In the genomic region with DNA sequence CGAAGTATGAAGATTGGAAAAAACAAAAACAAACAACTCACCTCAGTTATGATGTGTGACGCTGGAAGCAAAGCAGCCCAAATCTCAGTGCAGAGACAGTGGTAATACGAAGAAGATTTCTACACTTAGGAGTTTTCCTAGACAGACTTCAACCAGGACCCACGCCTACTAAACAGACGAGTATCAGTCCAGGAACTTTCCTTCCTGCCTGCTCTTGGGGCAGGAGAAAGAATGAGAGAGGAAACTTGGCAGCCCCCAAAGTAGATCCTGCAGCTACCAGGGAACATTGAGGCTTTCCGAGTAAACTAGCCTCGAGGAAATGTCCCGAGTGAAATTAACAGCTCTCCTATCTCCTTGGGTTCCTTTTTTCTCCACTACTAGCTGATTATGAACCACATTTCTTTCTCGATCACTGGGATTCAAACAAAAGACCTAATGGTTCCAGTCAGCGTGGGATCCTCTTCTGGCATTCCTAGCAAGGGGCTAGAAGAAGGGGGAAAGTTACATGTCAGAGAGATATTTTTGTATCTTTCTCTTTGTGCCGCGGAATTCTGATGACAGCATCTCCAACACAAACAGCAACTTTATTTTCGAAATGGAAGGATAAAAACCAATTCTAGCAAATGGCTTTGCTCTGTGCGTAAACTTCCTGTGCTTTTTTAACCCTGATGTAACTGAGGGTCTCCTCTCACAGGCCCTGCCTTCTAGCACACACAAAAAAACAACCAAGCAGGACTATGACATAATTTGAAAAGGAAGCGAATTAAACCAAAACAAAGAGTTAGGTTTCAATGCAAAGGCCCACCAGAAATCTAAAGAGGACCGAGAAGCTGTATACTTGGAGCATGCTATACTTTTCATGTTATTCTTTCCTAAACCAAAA, we compare ENCODE assay signal across 1 cellular context.
TF ChIP-seq lines count a peak whose summit lies in the region.

No MANE protein-coding gene starts in this region.

TF ChIP-seq in GM23338, 12 proteins besides CTCF, POLR2A, EP300 and RAD21 (continued from another document):
- TF ChIP-seq, protein P1, sequence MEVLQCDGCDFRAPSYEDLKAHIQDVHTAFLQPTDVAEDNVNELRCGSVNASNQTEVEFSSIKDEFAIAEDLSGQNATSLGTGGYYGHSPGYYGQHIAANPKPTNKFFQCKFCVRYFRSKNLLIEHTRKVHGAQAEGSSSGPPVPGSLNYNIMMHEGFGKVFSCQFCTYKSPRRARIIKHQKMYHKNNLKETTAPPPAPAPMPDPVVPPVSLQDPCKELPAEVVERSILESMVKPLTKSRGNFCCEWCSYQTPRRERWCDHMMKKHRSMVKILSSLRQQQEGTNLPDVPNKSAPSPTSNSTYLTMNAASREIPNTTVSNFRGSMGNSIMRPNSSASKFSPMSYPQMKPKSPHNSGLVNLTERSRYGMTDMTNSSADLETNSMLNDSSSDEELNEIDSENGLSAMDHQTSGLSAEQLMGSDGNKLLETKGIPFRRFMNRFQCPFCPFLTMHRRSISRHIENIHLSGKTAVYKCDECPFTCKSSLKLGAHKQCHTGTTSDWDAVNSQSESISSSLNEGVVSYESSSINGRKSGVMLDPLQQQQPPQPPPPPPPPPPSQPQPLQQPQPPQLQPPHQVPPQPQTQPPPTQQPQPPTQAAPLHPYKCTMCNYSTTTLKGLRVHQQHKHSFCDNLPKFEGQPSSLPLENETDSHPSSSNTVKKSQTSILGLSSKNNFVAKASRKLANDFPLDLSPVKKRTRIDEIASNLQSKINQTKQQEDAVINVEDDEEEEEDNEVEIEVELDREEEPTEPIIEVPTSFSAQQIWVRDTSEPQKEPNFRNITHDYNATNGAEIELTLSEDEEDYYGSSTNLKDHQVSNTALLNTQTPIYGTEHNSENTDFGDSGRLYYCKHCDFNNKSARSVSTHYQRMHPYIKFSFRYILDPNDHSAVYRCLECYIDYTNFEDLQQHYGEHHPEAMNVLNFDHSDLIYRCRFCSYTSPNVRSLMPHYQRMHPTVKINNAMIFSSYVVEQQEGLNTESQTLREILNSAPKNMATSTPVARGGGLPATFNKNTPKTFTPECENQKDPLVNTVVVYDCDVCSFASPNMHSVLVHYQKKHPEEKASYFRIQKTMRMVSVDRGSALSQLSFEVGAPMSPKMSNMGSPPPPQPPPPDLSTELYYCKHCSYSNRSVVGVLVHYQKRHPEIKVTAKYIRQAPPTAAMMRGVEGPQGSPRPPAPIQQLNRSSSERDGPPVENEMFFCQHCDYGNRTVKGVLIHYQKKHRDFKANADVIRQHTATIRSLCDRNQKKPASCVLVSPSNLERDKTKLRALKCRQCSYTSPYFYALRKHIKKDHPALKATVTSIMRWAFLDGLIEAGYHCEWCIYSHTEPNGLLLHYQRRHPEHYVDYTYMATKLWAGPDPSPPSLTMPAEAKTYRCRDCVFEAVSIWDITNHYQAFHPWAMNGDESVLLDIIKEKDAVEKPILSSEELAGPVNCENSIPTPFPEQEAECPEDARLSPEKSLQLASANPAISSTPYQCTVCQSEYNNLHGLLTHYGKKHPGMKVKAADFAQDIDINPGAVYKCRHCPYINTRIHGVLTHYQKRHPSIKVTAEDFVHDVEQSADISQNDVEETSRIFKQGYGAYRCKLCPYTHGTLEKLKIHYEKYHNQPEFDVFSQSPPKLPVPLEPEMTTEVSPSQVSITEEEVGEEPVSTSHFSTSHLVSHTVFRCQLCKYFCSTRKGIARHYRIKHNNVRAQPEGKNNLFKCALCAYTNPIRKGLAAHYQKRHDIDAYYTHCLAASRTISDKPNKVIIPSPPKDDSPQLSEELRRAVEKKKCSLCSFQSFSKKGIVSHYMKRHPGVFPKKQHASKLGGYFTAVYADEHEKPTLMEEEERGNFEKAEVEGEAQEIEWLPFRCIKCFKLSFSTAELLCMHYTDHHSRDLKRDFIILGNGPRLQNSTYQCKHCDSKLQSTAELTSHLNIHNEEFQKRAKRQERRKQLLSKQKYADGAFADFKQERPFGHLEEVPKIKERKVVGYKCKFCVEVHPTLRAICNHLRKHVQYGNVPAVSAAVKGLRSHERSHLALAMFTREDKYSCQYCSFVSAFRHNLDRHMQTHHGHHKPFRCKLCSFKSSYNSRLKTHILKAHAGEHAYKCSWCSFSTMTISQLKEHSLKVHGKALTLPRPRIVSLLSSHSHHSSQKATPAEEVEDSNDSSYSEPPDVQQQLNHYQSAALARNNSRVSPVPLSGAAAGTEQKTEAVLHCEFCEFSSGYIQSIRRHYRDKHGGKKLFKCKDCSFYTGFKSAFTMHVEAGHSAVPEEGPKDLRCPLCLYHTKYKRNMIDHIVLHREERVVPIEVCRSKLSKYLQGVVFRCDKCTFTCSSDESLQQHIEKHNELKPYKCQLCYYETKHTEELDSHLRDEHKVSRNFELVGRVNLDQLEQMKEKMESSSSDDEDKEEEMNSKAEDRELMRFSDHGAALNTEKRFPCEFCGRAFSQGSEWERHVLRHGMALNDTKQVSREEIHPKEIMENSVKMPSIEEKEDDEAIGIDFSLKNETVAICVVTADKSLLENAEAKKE (CRISPR knock-in tag; IDR thresholded peaks at IDR 0.05) = no peak
- no peak for TF ChIP-seq ZNF331 (CRISPR knock-in tag; IDR thresholded peaks at IDR 0.05; ENCODE audit: low read depth)
